Comparison of ENCODE assay signal across 6 cellular contexts in the genomic region with DNA sequence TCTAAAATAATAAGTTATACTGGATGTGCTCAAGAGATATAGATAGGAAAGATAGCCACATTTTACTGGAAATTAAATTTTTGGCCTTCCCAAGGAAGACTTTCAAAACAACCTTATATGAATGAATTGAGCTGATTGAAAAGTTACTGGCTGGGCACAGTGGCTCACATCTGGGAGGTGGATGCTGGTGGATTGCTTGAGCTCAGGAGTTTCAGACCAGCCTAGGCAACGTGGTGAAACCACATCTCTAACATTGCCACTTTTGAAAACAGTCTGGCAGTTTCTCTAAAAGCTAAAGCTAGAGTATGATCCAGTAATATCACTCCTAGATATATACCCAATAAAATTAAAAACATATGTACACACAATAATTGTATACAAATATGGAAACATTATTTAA.
"Had no signal": no experiment of that assay in that cellular context is flagged by ENCODE, and none has a peak within 500 bp of the region (broad histone marks: within the 10 kb centered on the region; RNA-seq: fewer than 3 reads in every experiment).

No MANE protein-coding gene starts in this region.

- ATAC-seq: HepG2, K562 had no signal

- H3K27ac ChIP-seq: HL-60 had no signal

- DNase-seq: IMR-90, KBM-7, KG1 had no signal

- H3K4me3 ChIP-seq: K562 had no signal
